Comparison of ENCODE assay signal across 9 cellular contexts in genomic region chr9:97510797-97511761, GRCh38. TPM values are rescaled to one million over a fixed set of nuclear protein-coding genes. Genes with fewer than 3 reads are reported as not detected.
DNase-seq lines count a peak whose midpoint lies in the region; ATAC-seq, FAIRE-seq and TF ChIP-seq lines count a peak whose summit lies in the region.
"Had no signal": no experiment of that assay in that cellular context is flagged by ENCODE, and none has a peak within 500 bp of the region (broad histone marks: within the 10 kb centered on the region; RNA-seq: fewer than 3 reads in every experiment).

No MANE protein-coding gene starts in this region.

- no peaks in the 10 kb centered on the region for H3K36me3 Mint-ChIP-seq in central memory CD8-positive, alpha-beta T cell (ENCODE audit: insufficient read depth)
- no peaks in the 10 kb centered on the region for H3K36me3 Mint-ChIP-seq in stimulated activated naive B cell treated with anti-CD40 and anti-IgM and Interleukin-4, amounts not matched to agents 10 μg/mL and 1 μg/mL and 100 μg/mL, for 72 hours

- FAIRE-seq in HTR-8/SVneo (lab: Jason Lieb, UNC): no peak

- no peaks in the 10 kb centered on the region for H3K9me3 ChIP-seq in left ventricle myocardium inferior (replicated peaks)

- H3K4me3 Mint-ChIP-seq in central memory CD8-positive, alpha-beta T cell: no peak overlapping the region
- no peak overlapping the region for H3K4me3 Mint-ChIP-seq in stimulated activated naive B cell treated with anti-CD40 and anti-IgM and Interleukin-4, amounts not matched to agents 10 μg/mL and 1 μg/mL and 100 μg/mL, for 72 hours

- H3K4me1 Mint-ChIP-seq in central memory CD8-positive, alpha-beta T cell: no peaks in the 10 kb centered on the region
- H3K4me1 Mint-ChIP-seq in stimulated activated naive B cell treated with anti-CD40 and anti-IgM and Interleukin-4, amounts not matched to agents 10 μg/mL and 1 μg/mL and 100 μg/mL, for 72 hours: peaks cover 13 to 14% of the 10 kb centered on the region in 2 donors

- H3K9me3 Mint-ChIP-seq in central memory CD8-positive, alpha-beta T cell: no peaks in the 10 kb centered on the region
- H3K9me3 Mint-ChIP-seq in stimulated activated naive B cell treated with anti-CD40 and anti-IgM and Interleukin-4, amounts not matched to agents 10 μg/mL and 1 μg/mL and 100 μg/mL, for 72 hours: no peaks in the 10 kb centered on the region

- H3K4me1 ChIP-seq in left ventricle myocardium inferior: peaks cover 84% of the 10 kb centered on the region
- H3K4me1 ChIP-seq: parathyroid adenoma had no signal

- no peak for TF ChIP-seq CTCF in left ventricle myocardium inferior (IDR thresholded peaks at IDR 0.05; ENCODE audit: borderline replicate concordance)

- H3K27ac Mint-ChIP-seq in central memory CD8-positive, alpha-beta T cell (ENCODE audit: low read depth): peak overlapping the region; percentile 23
- H3K27ac Mint-ChIP-seq in stimulated activated naive B cell treated with anti-CD40 and anti-IgM and Interleukin-4, amounts not matched to agents 10 μg/mL and 1 μg/mL and 100 μg/mL, for 72 hours: peak overlapping the region; percentile 68

- DNase-seq in left ventricle myocardium inferior (no peak), Right ventricle myocardium inferior (ENCODE audit: missing footprints) (no peak), HTR-8/SVneo (ENCODE audit: insufficient read length, low spot score) (no peak), H4 (ENCODE audit: low spot score) (no peak)
- DNase-seq in central memory CD8-positive, alpha-beta T cell (ENCODE audit: low spot score in 2 of 2): no peak
- no peak for DNase-seq in stimulated activated naive B cell treated with anti-CD40 and anti-IgM and Interleukin-4, amounts not matched to agents 10 μg/mL and 1 μg/mL and 100 μg/mL, for 72 hours
- no peak for DNase-seq in stimulated activated CD4-positive, alpha-beta T cell treated with anti-CD3 and anti-CD28 coated beads, Interleukin-4, amount 100 ng/mL, for 1 hour

- ATAC-seq in Right ventricle myocardium inferior (no peak), HG03103 (IDR thresholded peaks at IDR 0.05; ENCODE audit: low read depth, unreplicated experiment) (peak; percentile 71)
- ATAC-seq in central memory CD8-positive, alpha-beta T cell (replicated peaks; ENCODE audit: extremely low read depth, poor library complexity, severe bottlenecking): no peak
- peak; percentile 74 to 84 for ATAC-seq in stimulated activated naive B cell treated with anti-CD40 and anti-IgM and Interleukin-4, amounts not matched to agents 10 μg/mL and 1 μg/mL and 100 μg/mL, for 72 hours (replicated peaks)

- H3K27me3 Mint-ChIP-seq in central memory CD8-positive, alpha-beta T cell: peaks cover 9% of the 10 kb centered on the region
- H3K27me3 Mint-ChIP-seq in stimulated activated naive B cell treated with anti-CD40 and anti-IgM and Interleukin-4, amounts not matched to agents 10 μg/mL and 1 μg/mL and 100 μg/mL, for 72 hours: peaks cover 3 to 9% of the 10 kb centered on the region in 2 donors

- no peak overlapping the region for H3K4me3 ChIP-seq in left ventricle myocardium inferior

- intact Hi-C loops in left ventricle myocardium inferior (cut with micrococcal nuclease): no loop called here
- intact Hi-C loops in Right ventricle myocardium inferior (cut with DNase I): no loop called here

- H3K27ac ChIP-seq in left ventricle myocardium inferior (replicated peaks): peak overlapping the region; percentile 31
- H3K27ac ChIP-seq: parathyroid adenoma had no signal

- peaks cover 7% of the 10 kb centered on the region for H3K36me3 ChIP-seq in left ventricle myocardium inferior

- no peaks in the 10 kb centered on the region for H3K27me3 ChIP-seq in left ventricle myocardium inferior (ENCODE audit: low read depth)

RNA-seq across cellular contexts. Expression of gene TMOD1, which starts 9.6 kb away (rescaled TPM):
- total RNA-seq in left ventricle myocardium inferior (186 TPM), Right ventricle myocardium inferior (192 TPM)
- total RNA-seq in H4 (2014; rRNA removed; shearing (Covaris generic)): 1.3 and 1.8 TPM in 2 replicates

Comparison
In these comparisons a context has a peak if more than half of its experiments do, and no peak if none do; other contexts are left out.
1. ATAC-seq: peak in HG03103 (single experiment) and stimulated activated naive B cell treated with anti-CD40 and anti-IgM and Interleukin-4, amounts not matched to agents 10 μg/mL and 1 μg/mL and 100 μg/mL, for 72 hours (2 of 2); none in Right ventricle myocardium inferior (single experiment) and central memory CD8-positive, alpha-beta T cell (single experiment).
2. RNA of gene TMOD1, which starts 9.6 kb away (total RNA-seq): 192 TPM in Right ventricle myocardium inferior (single experiment) and 186 TPM in left ventricle myocardium inferior (single experiment); 1.3 to 1.8 TPM in H4; every median in the first group is over 10 times any median in the second.